ENCODE assay signal across 6 cellular contexts in the genomic region with DNA sequence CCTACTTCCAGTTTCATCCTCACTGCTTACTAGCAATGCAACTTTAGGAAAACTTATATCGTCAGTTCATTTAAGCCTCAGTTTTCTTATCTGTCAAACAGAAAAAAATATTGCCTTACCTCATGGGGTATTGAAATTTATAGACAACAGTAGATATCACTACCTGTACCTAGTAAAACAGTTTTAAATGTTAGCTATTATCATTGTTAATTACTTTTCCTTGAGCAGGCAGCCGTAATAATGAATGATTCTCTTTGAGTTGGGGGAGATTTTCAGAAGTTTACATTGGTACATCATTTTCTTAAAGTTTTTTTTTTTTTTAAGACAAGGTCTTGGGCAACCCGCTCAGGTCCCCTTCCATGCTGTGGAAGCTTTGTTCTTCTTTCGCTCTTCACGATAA.
"Had no signal": no experiment of that assay in that cellular context is flagged by ENCODE, and none has a peak within 500 bp of the region (broad histone marks: within the 10 kb centered on the region; RNA-seq: fewer than 3 reads in every experiment).

No MANE protein-coding gene starts in this region.

- H3K4me3 ChIP-seq: GM23338, K562 had no signal

- DNase-seq: H9, HCEC 1CT, IMR-90, KG1 had no signal

- H3K4me2 ChIP-seq: GM23338 had no signal

- ATAC-seq: GM23338, K562 had no signal
